ENCODE assay signal across 19 cellular contexts in genomic region chr5:76498328-76498727, GRCh38.
"Had no signal": no experiment of that assay in that cellular context is flagged by ENCODE, and none has a peak within 500 bp of the region (broad histone marks: within the 10 kb centered on the region; RNA-seq: fewer than 3 reads in every experiment).

No MANE protein-coding gene starts in this region.

- H3K4me3 ChIP-seq: mucosa of descending colon, neural progenitor cell, pancreas, smooth muscle cell, suprapubic skin, thyroid gland had no signal

- H3K4me1 ChIP-seq: foreskin keratinocyte, suprapubic skin had no signal

- H3K27me3 ChIP-seq: neural progenitor cell, pancreas, suprapubic skin, thyroid gland had no signal

- H3K27me3 Mint-ChIP-seq: naive thymus-derived CD8-positive, alpha-beta T cell; progenitor cell of endocrine pancreas; type B pancreatic cell had no signal

- H3K9me3 Mint-ChIP-seq: endodermal cell; naive thymus-derived CD8-positive, alpha-beta T cell; type B pancreatic cell had no signal

- H3K9me3 ChIP-seq: mucosa of descending colon, pancreas, suprapubic skin, thyroid gland had no signal

- ATAC-seq: foreskin keratinocyte; left lobe of liver; naive thymus-derived CD8-positive, alpha-beta T cell; right cardiac atrium; stimulated activated naive CD8-positive, alpha-beta T cell treated with anti-CD3 and anti-CD28 coated beads, Interleukin-15, Interleukin-2, amounts not matched to agents 100 U/mL and 50 U/mL, for 24 hours had no signal

- H3K36me3 Mint-ChIP-seq: neural progenitor cell, type B pancreatic cell had no signal

- H3K9ac ChIP-seq: neural progenitor cell had no signal

- H3K27ac Mint-ChIP-seq: endodermal cell, neural progenitor cell, progenitor cell of endocrine pancreas, type B pancreatic cell had no signal

- H3K4me3 Mint-ChIP-seq: endodermal cell; naive thymus-derived CD8-positive, alpha-beta T cell; neural progenitor cell; type B pancreatic cell had no signal

- DNase-seq: dermis blood vessel endothelial cell; endodermal cell; erythroblast; foreskin keratinocyte; kidney glomerular epithelial cell; mucosa of descending colon; naive thymus-derived CD8-positive, alpha-beta T cell; nucleus accumbens; pancreas; right cardiac atrium; stimulated activated CD4-positive, alpha-beta T cell treated with anti-CD3 and anti-CD28 coated beads, Interleukin-2, amount 100 ng/mL, for 48 hours; stimulated activated naive CD8-positive, alpha-beta T cell treated with anti-CD3 and anti-CD28 coated beads, Interleukin-15, Interleukin-2, amounts not matched to agents 100 U/mL and 50 U/mL, for 24 hours; thyroid gland had no signal

- H3K27ac ChIP-seq: foreskin keratinocyte, neural progenitor cell, pancreas, suprapubic skin, thyroid gland had no signal

- H3K36me3 ChIP-seq: neural progenitor cell, pancreas, suprapubic skin, thyroid gland had no signal
